Comparison of ENCODE assay signal across 1 cellular context in genomic region chr2:88253375-88253774, GRCh38.
TF ChIP-seq lines count a peak whose summit lies in the region.

No MANE protein-coding gene starts in this region.

TF ChIP-seq in HepG2, 621 proteins besides CTCF, POLR2A, EP300 and RAD21 (continued from another document):
- TF ChIP-seq TFAP4 (IDR thresholded peaks at IDR 0.05; ENCODE audit: borderline replicate concordance, low read depth), result peak; percentile 34; the same call in 1 of the 2 replicates
